Comparison of ENCODE assay signal across 14 cellular contexts in genomic region chr6:158039178-158039557, GRCh38. TPM values are rescaled to one million over a fixed set of nuclear protein-coding genes. Genes with fewer than 3 reads are reported as not detected.
DNase-seq lines count a peak whose midpoint lies in the region; ATAC-seq and TF ChIP-seq lines count a peak whose summit lies in the region.
"Had no signal": no experiment of that assay in that cellular context is flagged by ENCODE, and none has a peak within 500 bp of the region (broad histone marks: within the 10 kb centered on the region; RNA-seq: fewer than 3 reads in every experiment).

No MANE protein-coding gene starts in this region.

- H3K27me3 ChIP-seq in heart left ventricle (no peaks in the 10 kb centered on the region), vagina (no peaks in the 10 kb centered on the region)
- H3K27me3 ChIP-seq: SJSA1 had no signal

- H3K4me3 ChIP-seq in heart left ventricle = no peak overlapping the region
- H3K4me3 ChIP-seq in vagina = no peak overlapping the region
- H3K4me3 ChIP-seq: BLaER1 treated with 17β-estradiol and CSF1 and Interleukin-3, amounts not matched to agents 10 nM and 100 nM; SJSA1 had no signal

- 94 to 97% (median 96%) methylated on average over 9 of the region's 9 CpGs for WGBS in heart left ventricle, 4 donors

- no peak for TF ChIP-seq CTCF in heart left ventricle (IDR thresholded peaks at IDR 0.05)
- TF ChIP-seq CTCF in vagina (IDR thresholded peaks at IDR 0.05) = no peak

- peak; percentile 69 for DNase-seq in cardiac septum (ENCODE audit: low spot score)
- no peak for DNase-seq in heart left ventricle
- DNase-seq in amniotic epithelial cell (ENCODE audit: low read depth) = peak; percentile 66
- DNase-seq in kidney tubule cell (ENCODE audit: low spot score) = peak; percentile 25
- DNase-seq in vagina (ENCODE audit: extremely low spot score in 2 of 2) = no peak
- DNase-seq in activated CD8-positive, alpha-beta memory T cell treated with anti-CD3 and anti-CD28 coated beads, Interleukin-2, amount 50 U/mL, for 48 hours = no peak
- no peak for DNase-seq in activated naive CD4-positive, alpha-beta T cell (lab: John Stamatoyannopoulos, UW)
- DNase-seq in GM03348 (ENCODE audit: low spot score) = no peak
- DNase-seq: activated CD4-positive, alpha-beta T cell treated with anti-CD3 and anti-CD28 coated beads, Interleukin-2, amount 50 U/mL, for 4 hours; glutamatergic neuron; KG1; NCI-H345 had no signal

- H3K27ac ChIP-seq in heart left ventricle = peak overlapping the region in 5 of 12 donors; percentile 17 to 98 (median 91)
- H3K27ac ChIP-seq in vagina = peak overlapping the region; percentile 81

- TF ChIP-seq POLR2A in heart left ventricle (IDR thresholded peaks at IDR 0.05) = no peak
- no peak for TF ChIP-seq POLR2A in vagina (IDR thresholded peaks at IDR 0.05)

- H3K36me3 ChIP-seq in heart left ventricle = peaks cover 0 to 16% (median 0%) of the 10 kb centered on the region in 9 donors
- no peaks in the 10 kb centered on the region for H3K36me3 ChIP-seq in vagina
- H3K36me3 ChIP-seq: BLaER1 treated with 17β-estradiol and CSF1 and Interleukin-3, amounts not matched to agents 10 nM and 100 nM had no signal

- intact Hi-C loops in cardiac septum (cut with DNase I) = no loop called here
- intact Hi-C loops in heart left ventricle (cut with DNase I) = no loop called here
- intact Hi-C loops in vagina (cut with DNase I) = no loop called here

- ATAC-seq in heart left ventricle = no peak

- H3K4me1 ChIP-seq in heart left ventricle (peaks cover 8 to 59% (median 51%) of the 10 kb centered on the region in 12 donors), vagina (peaks cover 45% of the 10 kb centered on the region)

- H3K9me3 ChIP-seq in heart left ventricle = no peaks in the 10 kb centered on the region
- no peaks in the 10 kb centered on the region for H3K9me3 ChIP-seq in vagina
- H3K9me3 ChIP-seq: SJSA1 had no signal

RNA-seq across cellular contexts. Expression of gene SYNJ2, which starts 57.5 kb away (rescaled TPM):
- total RNA-seq in cardiac septum = 24.0 TPM
- total RNA-seq in heart left ventricle = 10 to 100 TPM in 8 of 9 donors, 1 to 10 TPM in 1; 7.5 to 27.0 (median 18.2) TPM
- polyA plus RNA-seq in heart left ventricle = 10 to 100 TPM; 15.0 to 25.8 TPM
- 8.3 TPM for total RNA-seq in vagina

Comparison
In these comparisons a context has a peak if more than half of its experiments do, and no peak if none do; other contexts are left out.
1. DNase-seq: peak in cardiac septum (single experiment), amniotic epithelial cell (single experiment) and kidney tubule cell (single experiment); none in heart left ventricle (0 of 5), vagina (0 of 2), activated CD8-positive, alpha-beta memory T cell treated with anti-CD3 and anti-CD28 coated beads, Interleukin-2, amount 50 U/mL, for 48 hours (single experiment), activated naive CD4-positive, alpha-beta T cell (0 of 4) and GM03348 (single experiment).